ENCODE assay signal across 13 cellular contexts in genomic region chr14:50816419-50817047, GRCh38. TPM values are rescaled to one million over a fixed set of nuclear protein-coding genes. Genes with fewer than 3 reads are reported as not detected.
DNase-seq lines count a peak whose midpoint lies in the region; ATAC-seq, FAIRE-seq and TF ChIP-seq lines count a peak whose summit lies in the region.
"Had no signal": no experiment of that assay in that cellular context is flagged by ENCODE, and none has a peak within 500 bp of the region (broad histone marks: within the 10 kb centered on the region; RNA-seq: fewer than 3 reads in every experiment).

No MANE protein-coding gene starts in this region.

- no peak for ATAC-seq in naive thymus-derived CD4-positive, alpha-beta T cell
- ATAC-seq in GM21381 (IDR thresholded peaks at IDR 0.05; ENCODE audit: unreplicated experiment) (no peak), gastroesophageal sphincter (no peak)

- TF ChIP-seq POLR2A in gastroesophageal sphincter (IDR thresholded peaks at IDR 0.05) = no peak

- intact Hi-C loops in naive thymus-derived CD4-positive, alpha-beta T cell (cut with micrococcal nuclease) = loop anchor here in 1 of 2 donors (10.0 kb wide), 1 partner anchor 48 kb away; no protein-coding TSS in a partner anchor

- H3K36me3 Mint-ChIP-seq in chondrocyte (ENCODE audit: low read depth) = peaks cover 11% of the 10 kb centered on the region
- H3K36me3 Mint-ChIP-seq in naive thymus-derived CD4-positive, alpha-beta T cell = peaks cover 0 to 54% (median 35%) of the 10 kb centered on the region in 5 donors

- DNase-seq in COLO829 (ENCODE audit: low spot score) (peak; percentile 37), HTR-8/SVneo (ENCODE audit: insufficient read length, low spot score) (peak; percentile 41), chondrocyte (ENCODE audit: low spot score) (no peak), activated gamma-delta T cell (lab: John Stamatoyannopoulos, UW) (no peak)
- no peak for DNase-seq in naive thymus-derived CD4-positive, alpha-beta T cell
- no peak for DNase-seq in activated CD4-positive, alpha-beta T cell treated with anti-CD3 and anti-CD28 coated beads, Interleukin-2, amount 50 U/mL, for 1 hour
- DNase-seq: amniotic stem cell, NCI-H2107, sigmoid colon, thyroid gland had no signal

- no peak overlapping the region for H3K4me3 ChIP-seq in naive thymus-derived CD4-positive, alpha-beta T cell (ENCODE audit: low read length)
- H3K4me3 ChIP-seq in gastroesophageal sphincter = no peak overlapping the region
- H3K4me3 ChIP-seq: sigmoid colon, thyroid gland had no signal

- 31 to 50% methylated on average over 6 of the region's 6 CpGs for WGBS in gastroesophageal sphincter (ENCODE audit: low coverage in 1 of 2), 2 donors

- TF ChIP-seq EP300 in gastroesophageal sphincter (IDR thresholded peaks at IDR 0.05) = no peak

- peak overlapping the region; percentile 68 for H3K27ac Mint-ChIP-seq in chondrocyte (ENCODE audit: unreplicated experiment)
- H3K27ac Mint-ChIP-seq in naive thymus-derived CD4-positive, alpha-beta T cell = peak overlapping the region in 8 of 9 donors; percentile 40 to 93 (median 78)

- no peak overlapping the region for H3K27ac ChIP-seq in naive thymus-derived CD4-positive, alpha-beta T cell (ENCODE audit: low read depth, low read length)
- H3K27ac ChIP-seq in gastroesophageal sphincter = no peak overlapping the region
- H3K27ac ChIP-seq: sigmoid colon, thyroid gland had no signal

- peaks cover 43 to 62% of the 10 kb centered on the region in 2 donors for H3K4me1 ChIP-seq in naive thymus-derived CD4-positive, alpha-beta T cell (ENCODE audit: control insufficient read depth in 2 of 2, insufficient read depth in 2 of 2, low read length in 2 of 2)
- H3K4me1 ChIP-seq in gastroesophageal sphincter = peaks cover 0 to 12% (median 6%) of the 10 kb centered on the region in 3 donors
- H3K4me1 ChIP-seq: thyroid gland had no signal

- no peak overlapping the region for H3K4me3 Mint-ChIP-seq in chondrocyte (ENCODE audit: unreplicated experiment)
- H3K4me3 Mint-ChIP-seq in naive thymus-derived CD4-positive, alpha-beta T cell = peak overlapping the region in 1 of 10 donors; percentile 3

- FAIRE-seq in HTR-8/SVneo (lab: Jason Lieb, UNC) = no peak

- no peaks in the 10 kb centered on the region for H3K36me3 ChIP-seq in naive thymus-derived CD4-positive, alpha-beta T cell (ENCODE audit: control insufficient read depth in 2 of 3, insufficient read depth in 3 of 3, low read length in 3 of 3)
- H3K36me3 ChIP-seq in gastroesophageal sphincter = no peaks in the 10 kb centered on the region
- H3K36me3 ChIP-seq: sigmoid colon, thyroid gland had no signal

- no peaks in the 10 kb centered on the region for H3K9me3 ChIP-seq in naive thymus-derived CD4-positive, alpha-beta T cell (ENCODE audit: control insufficient read depth in 2 of 3, low read length in 3 of 3)
- H3K9me3 ChIP-seq in gastroesophageal sphincter = no peaks in the 10 kb centered on the region
- H3K9me3 ChIP-seq: sigmoid colon, thyroid gland had no signal

- H3K9me3 Mint-ChIP-seq in chondrocyte (ENCODE audit: low read depth) = peaks cover 12% of the 10 kb centered on the region
- peaks cover 0 to 11% (median 0%) of the 10 kb centered on the region in 11 donors for H3K9me3 Mint-ChIP-seq in naive thymus-derived CD4-positive, alpha-beta T cell

- no peaks in the 10 kb centered on the region for H3K27me3 ChIP-seq in naive thymus-derived CD4-positive, alpha-beta T cell (ENCODE audit: control insufficient read depth in 2 of 2, insufficient read depth in 2 of 2, low read length in 2 of 2)
- no peaks in the 10 kb centered on the region for H3K27me3 ChIP-seq in gastroesophageal sphincter
- H3K27me3 ChIP-seq: sigmoid colon, thyroid gland had no signal

- H3K27me3 Mint-ChIP-seq in chondrocyte (ENCODE audit: low read depth) = no peaks in the 10 kb centered on the region
- H3K27me3 Mint-ChIP-seq in naive thymus-derived CD4-positive, alpha-beta T cell = no peaks in the 10 kb centered on the region

- POLR2A ChIA-PET in naive thymus-derived CD4-positive, alpha-beta T cell (lab: Charles Lee) = interaction anchor here (0.6 to 8.3 kb wide), 3 partner anchors 13 to 14 kb away, joined by 3 to 91 read pairs (median 3); partner anchors contain the start of gene NIN

- CTCF ChIA-PET in naive thymus-derived CD4-positive, alpha-beta T cell (lab: Charles Lee) = interaction anchor here (0.6 kb wide), 1 partner anchor 13 kb away, joined by 3 read pairs; no protein-coding TSS in a partner anchor

- TF ChIP-seq CTCF in chondrocyte (IDR thresholded peaks at IDR 0.05) = no peak
- no peak for TF ChIP-seq CTCF in gastroesophageal sphincter (IDR thresholded peaks at IDR 0.05)

- H3K4me1 Mint-ChIP-seq in chondrocyte (ENCODE audit: low read depth) = peaks cover 14% of the 10 kb centered on the region
- H3K4me1 Mint-ChIP-seq in naive thymus-derived CD4-positive, alpha-beta T cell = peaks cover 55 to 93% (median 83%) of the 10 kb centered on the region in 7 donors

RNA-seq across cellular contexts. Expression of gene NIN, which starts 14.4 kb away (rescaled TPM):
- total RNA-seq in chondrocyte (43.5 to 46.9 TPM (median 45.0 TPM) in 3 replicates), gastroesophageal sphincter (10 to 100 TPM; 30.2 to 43.1 (median 38.6) TPM)
- total RNA-seq in naive thymus-derived CD4-positive, alpha-beta T cell = 100 to 1,000 TPM in 4 of 5 experiments, 10 to 100 TPM in 1; 84.5 to 149 (median 128) TPM
- polyA plus RNA-seq in naive thymus-derived CD4-positive, alpha-beta T cell = 10 to 100 TPM; 51.1 to 80.8 TPM

RNA-seq across cellular contexts. Expression of gene ABHD12B, which starts 55.3 kb away (rescaled TPM):
- total RNA-seq in chondrocyte (not detected in 3 replicates), gastroesophageal sphincter (not detected)
- total RNA-seq in naive thymus-derived CD4-positive, alpha-beta T cell = under 1 TPM in 1 of 5 experiments, not detected in 4; 0.37 TPM
- not detected for polyA plus RNA-seq in naive thymus-derived CD4-positive, alpha-beta T cell
- total RNA-seq: sigmoid colon; T-helper 2 cell treated with Interferon-gamma antibody and Interleukin-4, amounts not matched to agents 100 ng/mL and 5 ng/mL, for 36 hours had no signal

Comparison
In these comparisons a context has a peak if more than half of its experiments do, and no peak if none do; other contexts are left out.
1. DNase-seq: peak in COLO829 (single experiment) and HTR-8/SVneo (single experiment); none in chondrocyte (single experiment), naive thymus-derived CD4-positive, alpha-beta T cell (0 of 9), activated CD4-positive, alpha-beta T cell treated with anti-CD3 and anti-CD28 coated beads, Interleukin-2, amount 50 U/mL, for 1 hour (single experiment) and activated gamma-delta T cell (single experiment).